Comparison of ENCODE assay signal across 13 cellular contexts in genomic region chr5:55920784-55921183, GRCh38.
A peak's percentile ranks its signal among the peaks of the same experiment; 100 is the strongest.
DNase-seq lines count a peak whose midpoint lies in the region; ATAC-seq and TF ChIP-seq lines count a peak whose summit lies in the region.
"Had no signal": no experiment of that assay in that cellular context is flagged by ENCODE, and none has a peak within 500 bp of the region (broad histone marks: within the 10 kb centered on the region; RNA-seq: fewer than 3 reads in every experiment).

No MANE protein-coding gene starts in this region.

- H3K9me3 ChIP-seq in BE2C (no peaks in the 10 kb centered on the region), SJCRH30 (replicated peaks) (no peaks in the 10 kb centered on the region)

- H3K4me1 ChIP-seq in BE2C (no peaks in the 10 kb centered on the region; the same call in 1 of the 2 replicates), SJCRH30 (0 out of 2 replicates have a peak, but pooled peaks cover 3% of the 10 kb centered on the region)
- H3K4me1 ChIP-seq: parathyroid adenoma had no signal

- no peak for DNase-seq in BE2C
- DNase-seq in RWPE1 (ENCODE audit: low spot score), result no peak
- peak in 1 of 2 donors; percentile 65 for DNase-seq in foreskin fibroblast
- no peak for DNase-seq in left colon
- DNase-seq in COR-L47 (lab: John Stamatoyannopoulos, UW), result no peak
- no peak for DNase-seq in SJCRH30
- DNase-seq: activated T-cell treated with anti-CD3 and anti-CD28 coated beads, Interleukin-2, amount 50 U/mL, for 48 hours; effector CD4-positive, alpha-beta T cell; NCI-H2029; T-helper 17 cell had no signal

- H3K4me3 ChIP-seq in BE2C (ENCODE audit: low read depth, low read length), result no peak overlapping the region
- H3K4me3 ChIP-seq in foreskin fibroblast (ENCODE audit: low read depth in 1 of 2, low read length in 2 of 2), result no peak overlapping the region
- H3K4me3 ChIP-seq in SJCRH30, result no peak overlapping the region

- H3K27me3 ChIP-seq in BE2C (no peaks in the 10 kb centered on the region), SJCRH30 (no peaks in the 10 kb centered on the region)

- CTCF ChIA-PET in RWPE1 (lab: Yijun Ruan, JAX), result interaction anchor here (0.7 to 1.2 kb wide), 2 partner anchors 16 to 812 kb away, joined by 3 read pairs; no protein-coding TSS in a partner anchor

- POLR2A ChIA-PET in RWPE1 (lab: Yijun Ruan, JAX; ENCODE audit: low non-redundant PET), result no interaction called here

- H3K27ac ChIP-seq in RWPE1 (no peak overlapping the region), SJCRH30 (no peak overlapping the region)
- H3K27ac ChIP-seq: parathyroid adenoma had no signal

- TF ChIP-seq CTCF in BE2C (IDR thresholded peaks at IDR 0.05; ENCODE audit: low read depth, low read length) (peak; percentile 62), GM12874 (IDR thresholded peaks at IDR 0.05; ENCODE audit: insufficient read depth, low read depth, low read length) (peak; percentile 27; the same call in 1 of the 2 replicates), RWPE1 (conservative IDR thresholded peaks at IDR 0.05; ENCODE audit: low read depth) (peak; percentile 50), foreskin fibroblast (IDR thresholded peaks at IDR 0.05; ENCODE audit: low read depth, low read length) (peak; percentile 38)

- ATAC-seq in left colon (no peak), HG03039 (IDR thresholded peaks at IDR 0.05; ENCODE audit: unreplicated experiment) (no peak)
- ATAC-seq: T-helper 17 cell had no signal

- intact Hi-C loops in left colon (cut with DNase I, micrococcal nuclease), result no loop called here

- H3K36me3 ChIP-seq in BE2C (no peaks in the 10 kb centered on the region), SJCRH30 (no peaks in the 10 kb centered on the region)
